Comparison of ENCODE assay signal across 27 cellular contexts in genomic region chr18:32431753-32432152, GRCh38.
"Had no signal": no experiment of that assay in that cellular context is flagged by ENCODE, and none has a peak within 500 bp of the region (broad histone marks: within the 10 kb centered on the region; RNA-seq: fewer than 3 reads in every experiment).

No MANE protein-coding gene starts in this region.

- H3K27ac ChIP-seq: stomach, suprapubic skin, testis, thoracic aorta, thyroid gland, tibial artery, tibial nerve, transverse colon, upper lobe of left lung, upper lobe of right lung, uterus, vagina had no signal

- H3K4me3 ChIP-seq: stomach, suprapubic skin, testis, thoracic aorta, thyroid gland, tibial artery, tibial nerve, transverse colon, upper lobe of left lung, upper lobe of right lung, uterus, vagina had no signal

- H3K36me3 ChIP-seq: stomach, suprapubic skin, thoracic aorta, thyroid gland, tibial artery, tibial nerve, transverse colon, upper lobe of left lung, upper lobe of right lung, uterus, vagina had no signal

- DNase-seq: stimulated activated CD4-positive, alpha-beta T cell treated with anti-CD3 and anti-CD28 coated beads, Interleukin-2, amount 100 ng/mL, for 48 hours; stimulated activated CD4-positive, alpha-beta T cell treated with anti-CD3 and anti-CD28 coated beads, Interleukin-4, amount 100 ng/mL, for 1 hour; stimulated activated CD4-positive, alpha-beta T cell treated with anti-CD3 and anti-CD28 coated beads, Interleukin-4, amount 100 ng/mL, for 24 hours; stimulated activated CD4-positive, alpha-beta T cell treated with anti-CD3 and anti-CD28 coated beads, Interleukin-4, amount 100 ng/mL, for 4 hours; stimulated activated CD8-positive, alpha-beta memory T cell treated with anti-CD3 and anti-CD28 coated beads, Interleukin-4, amount 100 ng/mL, for 48 hours; stimulated activated naive B cell treated with anti-CD40 and anti-IgM and Interleukin-4, amounts not matched to agents 10 μg/mL and 1 μg/mL and 100 μg/mL, for 72 hours; stimulated activated naive CD4-positive, alpha-beta T cell; stimulated activated naive CD4-positive, alpha-beta T cell treated with Interleukin-2 at 50 U/mL for 16 hours; stimulated activated naive CD8-positive, alpha-beta T cell treated with anti-CD3 and anti-CD28 coated beads, Interleukin-15, amount 100 ng/mL, for 72 hours; stimulated activated naive CD8-positive, alpha-beta T cell treated with anti-CD3 and anti-CD28 coated beads, Interleukin-15, Interleukin-2, amounts not matched to agents 100 U/mL and 50 U/mL, for 24 hours; stomach; substantia nigra; testis; thyroid gland; tibial artery; transverse colon; trophoblast cell; upper lobe of left lung; upper lobe of right lung; uterus had no signal

- H3K4me1 ChIP-seq: suprapubic skin, testis, thyroid gland, upper lobe of right lung, uterus, vagina had no signal

- H3K27me3 ChIP-seq: stomach, suprapubic skin, testis, thyroid gland, tibial artery, tibial nerve, transverse colon, upper lobe of left lung, upper lobe of right lung, uterus, vagina had no signal

- FAIRE-seq: urothelium cell line had no signal

- ATAC-seq: stimulated activated effector memory CD8-positive, alpha-beta T cell treated with anti-CD3 and anti-CD28 coated beads, Interleukin-12 subunit alpha, Interleukin-12 subunit beta, amount 100 ng/mL, for 72 hours; stimulated activated memory B cell treated with anti-CD40 and anti-IgM and Interleukin-4, amounts not matched to agents 10 μg/mL and 1 μg/mL and 100 μg/mL, for 72 hours; stimulated activated naive B cell treated with anti-CD40 and anti-IgM and Interleukin-4, amounts not matched to agents 10 μg/mL and 1 μg/mL and 100 μg/mL, for 72 hours; stimulated activated naive CD8-positive, alpha-beta T cell treated with anti-CD3 and anti-CD28 coated beads, Interleukin-15, amount 100 ng/mL, for 72 hours; stimulated activated naive CD8-positive, alpha-beta T cell treated with anti-CD3 and anti-CD28 coated beads, Interleukin-15, Interleukin-2, amounts not matched to agents 100 U/mL and 50 U/mL, for 24 hours; upper lobe of right lung had no signal

- H3K9me3 ChIP-seq: suprapubic skin, testis, thyroid gland, upper lobe of left lung, upper lobe of right lung, uterus, vagina had no signal
